In genomic region chr7:69605070-69605469, GRCh38 we compare ENCODE assay signal across 25 cellular contexts.
"Had no signal": no experiment of that assay in that cellular context is flagged by ENCODE, and none has a peak within 500 bp of the region (broad histone marks: within the 10 kb centered on the region; RNA-seq: fewer than 3 reads in every experiment).

No MANE protein-coding gene starts in this region.

- H3K36me3 Mint-ChIP-seq: natural killer cell treated with Interleukin-12 subunit alpha and Interleukin-12 subunit beta and Interleukin-15 and Interleukin-18, amount 100 ng/mL, for 72 hours; type B pancreatic cell had no signal

- H3K4me3 ChIP-seq: gastrocnemius medialis, mucosa of descending colon, right lobe of liver, uterus had no signal

- H3K27me3 Mint-ChIP-seq: effector memory CD8-positive, alpha-beta T cell; type B pancreatic cell had no signal

- ATAC-seq: effector memory CD8-positive, alpha-beta T cell; gastrocnemius medialis; left ventricle myocardium superior; mucosa of descending colon; natural killer cell treated with Interleukin-12 subunit alpha and Interleukin-12 subunit beta and Interleukin-15 and Interleukin-18, amount 100 ng/mL, for 72 hours; right lobe of liver had no signal

- H3K4me3 Mint-ChIP-seq: activated CD4-positive, alpha-beta memory T cell treated with anti-CD3 and anti-CD28 coated beads, Interleukin-2, amount 10 ng/mL, durations not matched to agents 7 days and 5 days; activated CD4-positive, alpha-beta T cell treated with anti-CD3 and anti-CD28 coated beads, Interleukin-2, amount 10 ng/mL, durations not matched to agents 7 days and 5 days; activated T-cell treated with anti-CD3 and anti-CD28 coated beads, Interleukin-2, amount 50 U/mL, for 24 hours; effector memory CD8-positive, alpha-beta T cell; natural killer cell treated with Interleukin-12 subunit alpha and Interleukin-12 subunit beta and Interleukin-15 and Interleukin-18, amount 100 ng/mL, for 72 hours; stimulated activated naive CD8-positive, alpha-beta T cell treated with anti-CD3 and anti-CD28 coated beads, Interleukin-15, Interleukin-2, amounts not matched to agents 100 ng/mL and 50 ng/mL, for 24 hours; type B pancreatic cell had no signal

- H3K27me3 ChIP-seq: gastrocnemius medialis, right lobe of liver, uterus had no signal

- DNase-seq: activated CD4-positive, alpha-beta memory T cell treated with anti-CD3 and anti-CD28 coated beads, Interleukin-2, amount 10 ng/mL, durations not matched to agents 7 days and 5 days; activated CD4-positive, alpha-beta T cell treated with anti-CD3 and anti-CD28 coated beads, Interleukin-2, amount 10 ng/mL, durations not matched to agents 7 days and 5 days; activated CD4-positive, CD25-positive, alpha-beta regulatory T cell treated with anti-CD3 and anti-CD28 coated beads, Interleukin-2, amount 50 U/mL, for 72 hours; activated CD8-positive, alpha-beta memory T cell treated with anti-CD3 and anti-CD28 coated beads, Interleukin-2, amount 50 U/mL, for 48 hours; activated gamma-delta T cell; activated naive CD4-positive, alpha-beta T cell treated with anti-CD3 and anti-CD28 coated beads, Interleukin-2, amount 50 U/mL, for 16 hours; activated T-cell treated with anti-CD3 and anti-CD28 coated beads, Interleukin-2, amount 50 U/mL, for 24 hours; amniotic stem cell; cortex of kidney; effector memory CD8-positive, alpha-beta T cell; erythroblast; gastrocnemius medialis; glutamatergic neuron; left ventricle myocardium superior; mucosa of descending colon; right lobe of liver; stimulated activated CD4-positive, alpha-beta T cell treated with anti-CD3 and anti-CD28 coated beads, Interleukin-12 subunit alpha, Interleukin-12 subunit beta, amount 100 ng/mL, for 4 hours; stimulated activated CD4-positive, alpha-beta T cell treated with anti-CD3 and anti-CD28 coated beads, Interleukin-4, amount 100 ng/mL, for 1 hour; T-helper 9 cell; uterus had no signal

- H3K27ac ChIP-seq: gastrocnemius medialis, neutrophil, right lobe of liver, uterus, VCaP had no signal

- H3K9me3 Mint-ChIP-seq: activated CD4-positive, alpha-beta memory T cell treated with anti-CD3 and anti-CD28 coated beads, Interleukin-2, amount 10 ng/mL, durations not matched to agents 7 days and 5 days; activated CD4-positive, alpha-beta T cell treated with anti-CD3 and anti-CD28 coated beads, Interleukin-2, amount 10 ng/mL, durations not matched to agents 7 days and 5 days; activated T-cell treated with anti-CD3 and anti-CD28 coated beads, Interleukin-2, amount 50 U/mL, for 24 hours; effector memory CD8-positive, alpha-beta T cell; natural killer cell treated with Interleukin-12 subunit alpha and Interleukin-12 subunit beta and Interleukin-15 and Interleukin-18, amount 100 ng/mL, for 72 hours; stimulated activated naive CD8-positive, alpha-beta T cell treated with anti-CD3 and anti-CD28 coated beads, Interleukin-15, Interleukin-2, amounts not matched to agents 100 ng/mL and 50 ng/mL, for 24 hours; type B pancreatic cell had no signal

- H3K36me3 ChIP-seq: gastrocnemius medialis, neutrophil, right lobe of liver, uterus had no signal

- H3K9me3 ChIP-seq: gastrocnemius medialis, mucosa of descending colon, neutrophil, right lobe of liver, uterus had no signal

- H3K4me1 ChIP-seq: right lobe of liver had no signal

- H3K27ac Mint-ChIP-seq: activated CD4-positive, alpha-beta memory T cell treated with anti-CD3 and anti-CD28 coated beads, Interleukin-2, amount 10 ng/mL, durations not matched to agents 7 days and 5 days; activated CD4-positive, alpha-beta T cell treated with anti-CD3 and anti-CD28 coated beads, Interleukin-2, amount 10 ng/mL, durations not matched to agents 7 days and 5 days; activated T-cell treated with anti-CD3 and anti-CD28 coated beads, Interleukin-2, amount 50 U/mL, for 24 hours; effector memory CD8-positive, alpha-beta T cell; natural killer cell treated with Interleukin-12 subunit alpha and Interleukin-12 subunit beta and Interleukin-15 and Interleukin-18, amount 100 ng/mL, for 72 hours; stimulated activated naive CD8-positive, alpha-beta T cell treated with anti-CD3 and anti-CD28 coated beads, Interleukin-15, Interleukin-2, amounts not matched to agents 100 ng/mL and 50 ng/mL, for 24 hours; type B pancreatic cell had no signal
